ENCODE assay signal across 8 cellular contexts in the genomic region with DNA sequence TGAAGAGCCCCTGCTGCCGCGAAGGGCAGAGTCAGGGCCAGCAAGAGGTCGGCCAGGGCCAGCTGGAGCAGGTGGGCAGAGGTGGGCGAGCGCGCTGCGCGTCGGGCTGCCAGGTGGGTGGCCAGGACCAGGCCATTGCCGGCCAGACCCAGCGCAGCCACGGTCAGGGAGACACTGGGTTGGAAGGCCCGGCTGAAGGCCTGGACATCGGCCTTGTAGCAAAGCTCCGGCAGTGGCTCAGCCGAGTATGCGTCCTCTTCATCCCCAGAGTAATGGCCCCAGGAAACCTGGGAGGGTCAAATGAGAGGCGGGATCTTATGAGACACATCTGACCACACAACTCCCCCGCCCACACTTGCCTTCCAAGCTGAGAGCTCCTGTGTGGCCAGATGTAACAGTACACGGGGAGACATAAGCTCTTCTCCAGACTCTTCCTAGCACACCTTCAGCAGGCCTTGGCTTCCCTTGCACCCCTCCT. TPM values are rescaled to one million over a fixed set of nuclear protein-coding genes. Genes with fewer than 3 reads are reported as not detected.
A peak's percentile ranks its signal among the peaks of the same experiment; 100 is the strongest.
DNase-seq lines count a peak whose midpoint lies in the region; ATAC-seq and TF ChIP-seq lines count a peak whose summit lies in the region.

No MANE protein-coding gene starts in this region.

- ATAC-seq in Panc1: no peak

- peak overlapping the region; percentile 84 to 92 (median 91) for H3K9ac ChIP-seq in skeletal muscle tissue (ENCODE audit: low read depth in 1 of 3, low read length in 3 of 3)

- peak overlapping the region; percentile 90 for H3K27ac ChIP-seq in Panc1 (ENCODE audit: low read length)
- peak overlapping the region; percentile 96 for H3K27ac ChIP-seq in skeletal muscle tissue (ENCODE audit: low read depth, low read length)

- H3K4me3 ChIP-seq in Panc1 (ENCODE audit: low read depth in 2 of 2, low read length in 2 of 2) (no peak overlapping the region), foreskin fibroblast (ENCODE audit: low read depth in 1 of 2, low read length in 2 of 2) (peak overlapping the region; percentile 24 to 35), skeletal muscle tissue (ENCODE audit: low read length in 3 of 3) (peak overlapping the region; percentile 72 to 92 (median 86))

- intact Hi-C loops in Panc1 (cut with micrococcal nuclease; ENCODE audit: unreplicated experiment): no loop called here

- POLR2A ChIA-PET in Panc1 (lab: Charles Lee): no interaction called here

- BruUV-seq in Panc1 (replicated peaks; lab: Mats Ljungman, UMichigan): no TSS peak

- CTCF ChIA-PET in Panc1 (lab: Charles Lee): interaction anchor here (0.5 to 1.0 kb wide), 4 partner anchors 29 to 113 kb away, joined by 3 to 4 read pairs (median 4); no protein-coding TSS in a partner anchor

- in situ Hi-C loops in GM13976 (cut with MboI; ENCODE audit: low sequenced_read_pairs, unreplicated experiment): no loop called here
- in situ Hi-C loops in Panc1 (cut with HindIII; ENCODE audit: low pct_unique_long_range_greater_than_20kb, low sequenced_read_pairs): no loop called here

- H3K27me3 ChIP-seq in Panc1 (ENCODE audit: control insufficient read depth, insufficient read depth, low read length) (no peaks in the 10 kb centered on the region), skeletal muscle tissue (ENCODE audit: control insufficient read depth in 3 of 3, insufficient read depth in 3 of 3, low read length in 3 of 3) (peaks cover 0 to 3% (median 0%) of the 10 kb centered on the region in 3 donors)

- H3K9me3 ChIP-seq in Panc1 (ENCODE audit: control insufficient read depth, insufficient read depth, low read depth, low read length): no peaks in the 10 kb centered on the region
- H3K9me3 ChIP-seq in skeletal muscle tissue (ENCODE audit: control insufficient read depth in 3 of 3, low read length in 3 of 3): no peaks in the 10 kb centered on the region

- TF ChIP-seq CTCF in GM13976 (IDR thresholded peaks at IDR 0.05; ENCODE audit: borderline replicate concordance, control extremely low read depth, extremely low read depth, insufficient read depth, missing control alignments) (no peak), Panc1 (IDR thresholded peaks at IDR 0.05) (no peak), foreskin fibroblast (IDR thresholded peaks at IDR 0.05; ENCODE audit: low read depth, low read length) (no peak)

- DNase-seq in GM13976 (ENCODE audit: low spot score) (peak; percentile 63), Panc1 (ENCODE audit: low read depth, low spot score) (no peak), foreskin fibroblast (peak in 1 of 2 donors; percentile 43), NCI-H446 treated with DMSO at 0.1 percent for 48 hours (lab: John Stamatoyannopoulos, UW) (no peak), MV-4-11 (lab: John Stamatoyannopoulos, UW) (no peak), NCI-H2196 treated with DMSO at 0.1 percent for 48 hours (lab: John Stamatoyannopoulos, UW; ENCODE audit: unreplicated experiment) (no peak)
- no peak for DNase-seq in effector CD8-positive, alpha-beta T cell (lab: John Stamatoyannopoulos, UW)

- H3K36me3 ChIP-seq in Panc1 (ENCODE audit: control insufficient read depth, insufficient read depth, low read length) (no peaks in the 10 kb centered on the region; the same call in 1 of the 2 replicates), skeletal muscle tissue (ENCODE audit: control insufficient read depth in 3 of 3, insufficient read depth in 3 of 3, low read length in 3 of 3) (peaks cover 4 to 6% (median 4%) of the 10 kb centered on the region in 3 donors)

- H3K4me1 ChIP-seq in Panc1 (ENCODE audit: control insufficient read depth, insufficient read depth, low read length) (peaks cover 19% of the 10 kb centered on the region), skeletal muscle tissue (ENCODE audit: control insufficient read depth in 3 of 3, insufficient read depth in 3 of 3, low read length in 3 of 3) (peaks cover 51 to 68% (median 56%) of the 10 kb centered on the region in 3 donors)

RNA-seq across cellular contexts. Expression of gene CCR10, which starts 1.3 kb away (rescaled TPM):
- 1.9 TPM for total RNA-seq in Panc1 (2021; ENCODE audit: unreplicated experiment)
- 6.4 TPM for polyA plus RNA-seq in Panc1 (2012; ENCODE audit: insufficient read length)
- 0.52 TPM for total RNA-seq in skeletal muscle tissue

RNA-seq across cellular contexts. Expression of gene CNTNAP1, which starts 2.0 kb away (rescaled TPM):
- total RNA-seq in Panc1 (2021; ENCODE audit: unreplicated experiment) (20.4 TPM), skeletal muscle tissue (8.9 TPM)
- 23.2 TPM for polyA plus RNA-seq in Panc1 (2012; ENCODE audit: insufficient read length)

RNA-seq across cellular contexts. Expression of gene PLEKHH3, which starts 3.6 kb away (rescaled TPM):
- 32.2 TPM for total RNA-seq in Panc1 (2021; ENCODE audit: unreplicated experiment)
- polyA plus RNA-seq in Panc1 (2012; ENCODE audit: insufficient read length): 37.4 TPM
- 20.4 TPM for total RNA-seq in skeletal muscle tissue

RNA-seq across cellular contexts. Expression of gene TUBG2, which starts 21.3 kb away (rescaled TPM):
- total RNA-seq in Panc1 (2021; ENCODE audit: unreplicated experiment): 25.5 TPM
- polyA plus RNA-seq in Panc1 (2012; ENCODE audit: insufficient read length): 33.1 TPM
- total RNA-seq in skeletal muscle tissue: 1.6 TPM

Comparison
In these comparisons a context has a peak if more than half of its experiments do, and no peak if none do; other contexts are left out.
1. H3K4me3 ChIP-seq: peak in foreskin fibroblast (2 of 2) and skeletal muscle tissue (3 of 3); none in Panc1 (0 of 2).